8 cellular contexts compared by ENCODE assay signal in genomic region chr10:43407576-43408330, GRCh38. TPM values are rescaled to one million over a fixed set of nuclear protein-coding genes. Genes with fewer than 3 reads are reported as not detected.
DNase-seq lines count a peak whose midpoint lies in the region; ATAC-seq and TF ChIP-seq lines count a peak whose summit lies in the region.

No MANE protein-coding gene starts in this region.

- no peaks in the 10 kb centered on the region for H4K20me1 ChIP-seq in OCI-LY1 (ENCODE audit: insufficient read depth, low read length)

- TF ChIP-seq CTCF in OCI-LY1 (IDR thresholded peaks at IDR 0.05; ENCODE audit: low read length) (peak; percentile 57), epithelial cell of proximal tubule (conservative IDR thresholded peaks at IDR 0.05; ENCODE audit: low read depth, low read length) (peak; percentile 54)

- H3K79me2 ChIP-seq in OCI-LY1 (ENCODE audit: insufficient read depth, low read length): peaks cover 54% of the 10 kb centered on the region

- DNase-seq in Caki2 (ENCODE audit: low read depth) (peak; percentile 86), activated T-cell treated with anti-CD3 and anti-CD28 coated beads for 48 hours (ENCODE audit: low read depth) (peak; percentile 90), epithelial cell of proximal tubule (ENCODE audit: low read depth) (no peak)
- peak; percentile 61 to 67 for DNase-seq in stimulated activated CD8-positive, alpha-beta memory T cell treated with anti-CD3 and anti-CD28 coated beads, Interleukin-7, amount 100 ng/mL, for 1 hour (ENCODE audit: low read depth in 2 of 2)

- H3K27me3 ChIP-seq in OCI-LY1 (ENCODE audit: insufficient read depth, low read length) (no peaks in the 10 kb centered on the region), muscle layer of colon (ENCODE audit: control insufficient read depth in 1 of 2, insufficient read depth in 2 of 2, low read length in 2 of 2) (no peaks in the 10 kb centered on the region)

- H3K4me3 ChIP-seq in OCI-LY1 (ENCODE audit: low read depth, low read length, poor library complexity, severe bottlenecking) (peak overlapping the region; percentile 95), epithelial cell of proximal tubule (ENCODE audit: low read depth, low read length) (peak overlapping the region; percentile 92), muscle layer of colon (ENCODE audit: low read depth in 1 of 2, low read length in 2 of 2) (peak overlapping the region; percentile 55 to 83)

- H3K4me1 ChIP-seq in OCI-LY1 (ENCODE audit: insufficient read depth, low read length, severe bottlenecking) (peaks cover 53% of the 10 kb centered on the region), muscle layer of colon (ENCODE audit: insufficient read depth, low read length) (peaks cover 31% of the 10 kb centered on the region)

- peaks cover 32% of the 10 kb centered on the region for H3K36me3 ChIP-seq in OCI-LY1 (ENCODE audit: insufficient read depth, low read length)
- no peaks in the 10 kb centered on the region for H3K36me3 ChIP-seq in muscle layer of colon (ENCODE audit: insufficient read depth, low read length)

- peak overlapping the region; percentile 99 for H3K9ac ChIP-seq in OCI-LY1 (ENCODE audit: low read length)
- H3K9ac ChIP-seq in muscle layer of colon (ENCODE audit: low read length): peak overlapping the region; percentile 80

- H2AFZ ChIP-seq in OCI-LY1 (ENCODE audit: low read length): no peak overlapping the region

- H3K9me2 ChIP-seq in OCI-LY1 (ENCODE audit: low read depth, low read length): no peaks in the 10 kb centered on the region

- H3K4me2 ChIP-seq in OCI-LY1 (ENCODE audit: low read length): peak overlapping the region; percentile 97

- H3K9me3 ChIP-seq in OCI-LY1 (ENCODE audit: low read length) (no peaks in the 10 kb centered on the region), muscle layer of colon (ENCODE audit: low read length) (no peaks in the 10 kb centered on the region)

- H3F3A ChIP-seq in OCI-LY1 (ENCODE audit: insufficient read depth, low read length): 0 out of 2 replicates have a peak, but pooled peaks cover 3% of the 10 kb centered on the region

- in situ Hi-C loops in Caki2 (cut with HindIII; ENCODE audit: low pct_unique_long_range_greater_than_20kb, low sequenced_read_pairs): no loop called here

- peak overlapping the region; percentile 91 for H3K27ac ChIP-seq in OCI-LY1 (ENCODE audit: low read depth, low read length, poor library complexity, severe bottlenecking)
- peak overlapping the region; percentile 96 for H3K27ac ChIP-seq in muscle layer of colon (ENCODE audit: low read depth, low read length)

- ATAC-seq in GM19455 (IDR thresholded peaks at IDR 0.05; ENCODE audit: unreplicated experiment) (peak; percentile 53), HG03575 (IDR thresholded peaks at IDR 0.05; ENCODE audit: extremely low read depth, insufficient number of reproducible peaks, low FRiP score, unreplicated experiment) (peak; percentile 39)

RNA-seq across cellular contexts. Expression of gene HNRNPF, which starts 1.2 kb away (rescaled TPM):
- total RNA-seq in Caki2 (2014; rRNA removed; shearing (Covaris generic); ENCODE audit: low replicate concordance): 253 and 281 TPM in 2 replicates
- total RNA-seq in epithelial cell of proximal tubule: 207 and 359 TPM in 2 replicates

RNA-seq across cellular contexts. Expression of gene ZNF487, which starts 29.2 kb away (rescaled TPM):
- 6.0 and 7.1 TPM in 2 replicates for total RNA-seq in Caki2 (2014; rRNA removed; shearing (Covaris generic); ENCODE audit: low replicate concordance)
- 0.81 and 2.2 TPM in 2 replicates for total RNA-seq in epithelial cell of proximal tubule

RNA-seq across cellular contexts. Expression of gene FXYD4, which starts 36.3 kb away (rescaled TPM):
- not detected in 2 replicates for total RNA-seq in Caki2 (2014; rRNA removed; shearing (Covaris generic); ENCODE audit: low replicate concordance)
- total RNA-seq in epithelial cell of proximal tubule: not detected in 2 replicates
